Comparison of ENCODE assay signal across 30 cellular contexts in genomic region chr2:121545257-121545656, GRCh38. TPM values are rescaled to one million over a fixed set of nuclear protein-coding genes. Genes with fewer than 3 reads are reported as not detected.
"Had no signal": no experiment of that assay in that cellular context is flagged by ENCODE, and none has a peak within 500 bp of the region (broad histone marks: within the 10 kb centered on the region; RNA-seq: fewer than 3 reads in every experiment).

No MANE protein-coding gene starts in this region.

- H3K4me3 Mint-ChIP-seq: activated naive CD4-positive, alpha-beta T cell treated with anti-CD3 and anti-CD28 coated beads for 36 hours; activated naive CD8-positive, alpha-beta T cell; WTC11 had no signal

- H3K9me3 ChIP-seq: adrenal gland, Peyer's patch had no signal

- H3K4me3 ChIP-seq: adrenal gland, K562, Peyer's patch, SJSA1 had no signal

- H3K27me3 ChIP-seq: adrenal gland, Peyer's patch, SJSA1 had no signal

- ATAC-seq: K562, SK-N-SH treated with all-trans-retinoic acid at 6 μM for 48 hours, WTC11 had no signal

- H3K27ac Mint-ChIP-seq: activated naive CD4-positive, alpha-beta T cell treated with anti-CD3 and anti-CD28 coated beads for 36 hours had no signal

- H3K4me1 ChIP-seq: Peyer's patch had no signal

- H3K36me3 ChIP-seq: adrenal gland, Peyer's patch, SJSA1 had no signal

- H3K27ac ChIP-seq: adrenal gland, Peyer's patch, RWPE1, SJSA1 had no signal

- DNase-seq: activated CD4-positive, alpha-beta T cell treated with anti-CD3 and anti-CD28 coated beads for 48 hours; activated CD4-positive, alpha-beta T cell treated with anti-CD3 and anti-CD28 coated beads, Interleukin-2, amount 50 U/mL, for 48 hours; activated CD4-positive, CD25-positive, alpha-beta regulatory T cell treated with anti-CD3 and anti-CD28 coated beads, Interleukin-2, amount 50 U/mL, for 72 hours; activated gamma-delta T cell; activated naive CD4-positive, alpha-beta T cell treated with anti-CD3 and anti-CD28 coated beads for 36 hours; activated T-cell treated with anti-CD3 and anti-CD28 coated beads for 4 hours; activated T-cell treated with anti-CD3 and anti-CD28 coated beads, Interleukin-2, amount 50 U/mL, for 48 hours; adrenal gland; anterior cingulate cortex; caudate nucleus; Karpas-422; MM.1S; NCI-H1105; NCI-H1436 treated with DMSO at 0.1 percent for 48 hours; NCI-H187; NCI-H2081; NCI-H446; NCI-H524; Peyer's patch; SHP77; SW 1271 had no signal

- H3K27me3 Mint-ChIP-seq: activated naive CD8-positive, alpha-beta T cell; activated T-helper 17 cell treated with anti-CD3 and anti-CD28 coated beads, Interleukin-2, amount 50 U/mL, for 72 hours had no signal

RNA-seq across cellular contexts. Expression of gene RNU4ATAC, which starts 14.6 kb away (rescaled TPM):
- total RNA-seq: activated CD8-positive, alpha-beta memory T cell treated with anti-CD3 and anti-CD28 coated beads for 36 hours; activated naive CD4-positive, alpha-beta T cell treated with anti-CD3 and anti-CD28 coated beads for 36 hours; activated T-helper 17 cell treated with anti-CD3 and anti-CD28 coated beads, Interleukin-2, amount 50 U/mL, for 72 hours; adrenal gland; SJSA1; T-helper 1 cell treated with Interleukin-12 subunit alpha and Interleukin-12 subunit beta and Interleukin-4 antibody, amounts not matched to agents 30 ng/mL and 1 ng/mL, for 36 hours; WTC11 had no signal
- polyA plus RNA-seq: adrenal gland, K562 had no signal
